In genomic region chr2:200968735-200969134, GRCh38 we compare ENCODE assay signal across 10 cellular contexts. TPM values are rescaled to one million over a fixed set of nuclear protein-coding genes. Genes with fewer than 3 reads are reported as not detected.
A peak's percentile ranks its signal among the peaks of the same experiment; 100 is the strongest.
DNase-seq lines count a peak whose midpoint lies in the region; ATAC-seq, FAIRE-seq and TF ChIP-seq lines count a peak whose summit lies in the region.
"Had no signal": no experiment of that assay in that cellular context is flagged by ENCODE, and none has a peak within 500 bp of the region (broad histone marks: within the 10 kb centered on the region; RNA-seq: fewer than 3 reads in every experiment).

No MANE protein-coding gene starts in this region.

- TF ChIP-seq POLR2A in uterus (IDR thresholded peaks at IDR 0.05) (no peak), GM12892 (IDR thresholded peaks at IDR 0.05; ENCODE audit: low read depth, low read length) (no peak)

- no peak overlapping the region for H3K9ac ChIP-seq in DND-41 (ENCODE audit: low read depth, low read length)

- H3K9me3 ChIP-seq in DND-41 (ENCODE audit: insufficient read depth, low read length, severe bottlenecking) = no peaks in the 10 kb centered on the region
- H3K9me3 ChIP-seq in uterus = no peaks in the 10 kb centered on the region

- no peaks in the 10 kb centered on the region for H3K27me3 ChIP-seq in DND-41 (ENCODE audit: insufficient read depth, low read length, poor library complexity)
- H3K27me3 ChIP-seq in uterus = no peaks in the 10 kb centered on the region

- H3K27me3 Mint-ChIP-seq in CD14-positive monocyte (ENCODE audit: low read depth in 3 of 3) (peaks cover 0 to 1% (median 0%) of the 10 kb centered on the region in 3 donors), memory B cell (no peaks in the 10 kb centered on the region)
- no peaks in the 10 kb centered on the region for H3K27me3 Mint-ChIP-seq in activated CD8-positive, alpha-beta T cell treated with anti-CD3 and anti-CD28 coated beads for 36 hours

- intact Hi-C loops in CD14-positive monocyte (cut with micrococcal nuclease) = loop anchor here (10.0 kb wide), 2 partner anchors 206 to 216 kb away; partner anchors contain the start of gene CASP10 (in 1 of the 2)
- intact Hi-C loops in activated CD8-positive, alpha-beta T cell treated with anti-CD3 and anti-CD28 coated beads for 36 hours (cut with micrococcal nuclease) = no loop called here
- intact Hi-C loops in uterus (cut with DNase I; ENCODE audit: low total_unique reads) = no loop called here

- no peak overlapping the region for H3K4me3 Mint-ChIP-seq in CD14-positive monocyte
- no peak overlapping the region for H3K4me3 Mint-ChIP-seq in activated CD8-positive, alpha-beta T cell treated with anti-CD3 and anti-CD28 coated beads for 36 hours
- H3K4me3 Mint-ChIP-seq in memory B cell = no peak overlapping the region

- no peaks in the 10 kb centered on the region for H4K20me1 ChIP-seq in DND-41 (ENCODE audit: insufficient read depth, low read length)

- H3K4me1 Mint-ChIP-seq in CD14-positive monocyte (peaks cover 31% of the 10 kb centered on the region), memory B cell (peaks cover 34% of the 10 kb centered on the region)
- H3K4me1 Mint-ChIP-seq in activated CD8-positive, alpha-beta T cell treated with anti-CD3 and anti-CD28 coated beads for 36 hours (ENCODE audit: low read depth) = peaks cover 34% of the 10 kb centered on the region

- H3K4me2 ChIP-seq in DND-41 (ENCODE audit: insufficient read depth, low read length) = no peak overlapping the region

- no peak for FAIRE-seq in GM12892 (lab: Jason Lieb, UNC)

- H3K9me3 Mint-ChIP-seq in CD14-positive monocyte (peaks cover 0 to under 1% (median 0%) of the 10 kb centered on the region in 7 donors), memory B cell (no peaks in the 10 kb centered on the region)
- H3K9me3 Mint-ChIP-seq in activated CD8-positive, alpha-beta T cell treated with anti-CD3 and anti-CD28 coated beads for 36 hours = no peaks in the 10 kb centered on the region

- POLR2A ChIA-PET in activated CD8-positive, alpha-beta T cell treated with anti-CD3 and anti-CD28 coated beads for 36 hours (lab: Charles Lee) = interaction anchor here (1.5 kb wide), 1 partner anchor 10 kb away, joined by 3 read pairs; no protein-coding TSS in a partner anchor

- no peak for DNase-seq in CD14-positive monocyte (ENCODE audit: low spot score)
- DNase-seq in DND-41 = no peak
- DNase-seq in activated CD8-positive, alpha-beta T cell treated with anti-CD3 and anti-CD28 coated beads for 36 hours = no peak
- no peak for DNase-seq in memory B cell (ENCODE audit: low spot score in 2 of 2)
- DNase-seq in uterus = no peak
- DNase-seq in GM12892 (ENCODE audit: insufficient read length) = no peak
- no peak for DNase-seq in NCI-H1694 (lab: John Stamatoyannopoulos, UW)
- DNase-seq in germinal center (ENCODE audit: low spot score) = no peak
- DNase-seq: activated CD8-positive, alpha-beta memory T cell treated with anti-CD3 and anti-CD28 coated beads, Interleukin-2, amount 50 U/mL, for 48 hours; NCI-H2227 treated with DMSO at 0.1 percent for 48 hours had no signal

- TF ChIP-seq CTCF in CD14-positive monocyte (IDR thresholded peaks at IDR 0.05) = peak; percentile 10
- no peak for TF ChIP-seq CTCF in DND-41 (IDR thresholded peaks at IDR 0.05; ENCODE audit: borderline replicate concordance, extremely low read depth, low read length, poor library complexity, severe bottlenecking)
- no peak for TF ChIP-seq CTCF in activated CD8-positive, alpha-beta T cell treated with anti-CD3 and anti-CD28 coated beads for 36 hours (IDR thresholded peaks at IDR 0.05)
- TF ChIP-seq CTCF in uterus (IDR thresholded peaks at IDR 0.05) = no peak

- CTCF ChIA-PET in activated CD8-positive, alpha-beta T cell treated with anti-CD3 and anti-CD28 coated beads for 36 hours (lab: Charles Lee) = interaction anchor here (1.7 kb wide), 1 partner anchor 209 kb away, joined by 5 read pairs; no protein-coding TSS in a partner anchor

- H2AFZ ChIP-seq in DND-41 (ENCODE audit: low read depth, low read length) = no peak overlapping the region

- H3K4me3 ChIP-seq in DND-41 (ENCODE audit: low read depth in 1 of 2, low read length in 2 of 2) = no peak overlapping the region
- no peak overlapping the region for H3K4me3 ChIP-seq in uterus

- peak; percentile 40; the same call in 2 of the 3 replicates for ATAC-seq in DND-41 (ENCODE audit: insufficient read depth, low read depth)
- ATAC-seq in activated CD8-positive, alpha-beta T cell treated with anti-CD3 and anti-CD28 coated beads for 36 hours = no peak
- ATAC-seq in memory B cell (ENCODE audit: low read depth) = no peak

- H3K4me1 ChIP-seq in DND-41 (ENCODE audit: insufficient read depth, low read length) (peaks cover 23% of the 10 kb centered on the region), uterus (no peaks in the 10 kb centered on the region)

- peak overlapping the region; percentile 22; the same call in 1 of the 2 replicates for H3K27ac ChIP-seq in DND-41 (ENCODE audit: low read length)
- no peak overlapping the region for H3K27ac ChIP-seq in uterus

- peaks cover 10% of the 10 kb centered on the region for H3K79me2 ChIP-seq in DND-41 (ENCODE audit: insufficient read depth, low read length)

- H3K36me3 Mint-ChIP-seq in CD14-positive monocyte = peaks cover 2 to 20% of the 10 kb centered on the region in 2 donors
- peaks cover 8% of the 10 kb centered on the region for H3K36me3 Mint-ChIP-seq in activated CD8-positive, alpha-beta T cell treated with anti-CD3 and anti-CD28 coated beads for 36 hours (ENCODE audit: low read depth)
- H3K36me3 Mint-ChIP-seq in memory B cell = no peaks in the 10 kb centered on the region

- H3K27ac Mint-ChIP-seq in CD14-positive monocyte = peak overlapping the region; percentile 48 to 93 (median 79)
- peak overlapping the region; percentile 60 for H3K27ac Mint-ChIP-seq in activated CD8-positive, alpha-beta T cell treated with anti-CD3 and anti-CD28 coated beads for 36 hours
- peak overlapping the region; percentile 56 for H3K27ac Mint-ChIP-seq in memory B cell

- H3K36me3 ChIP-seq in DND-41 (ENCODE audit: insufficient read depth, low read length) (no peaks in the 10 kb centered on the region), uterus (no peaks in the 10 kb centered on the region)

RNA-seq across cellular contexts. Expression of gene ORC2, which starts 5.3 kb away (rescaled TPM):
- polyA plus RNA-seq in CD14-positive monocyte = 1 to 10 TPM; 3.1 to 3.9 TPM
- total RNA-seq in activated CD8-positive, alpha-beta T cell treated with anti-CD3 and anti-CD28 coated beads for 36 hours = 10 to 100 TPM; 51.3 to 59.2 TPM
- 10 to 100 TPM in 3 of 4 donors, 1 to 10 TPM in 1; 3.5 to 53.3 (median 22.6) TPM for total RNA-seq in uterus
- 19.4 TPM for polyA plus RNA-seq in GM12892 (2012; ENCODE audit: missing spikeins)

Comparison
In these comparisons a context has a peak if more than half of its experiments do, and no peak if none do; other contexts are left out.
1. intact Hi-C loops: an anchor here in CD14-positive monocyte (10.0 kb wide); none called in activated CD8-positive, alpha-beta T cell treated with anti-CD3 and anti-CD28 coated beads for 36 hours and uterus.